ENCODE assay signal across 9 cellular contexts in the genomic region with DNA sequence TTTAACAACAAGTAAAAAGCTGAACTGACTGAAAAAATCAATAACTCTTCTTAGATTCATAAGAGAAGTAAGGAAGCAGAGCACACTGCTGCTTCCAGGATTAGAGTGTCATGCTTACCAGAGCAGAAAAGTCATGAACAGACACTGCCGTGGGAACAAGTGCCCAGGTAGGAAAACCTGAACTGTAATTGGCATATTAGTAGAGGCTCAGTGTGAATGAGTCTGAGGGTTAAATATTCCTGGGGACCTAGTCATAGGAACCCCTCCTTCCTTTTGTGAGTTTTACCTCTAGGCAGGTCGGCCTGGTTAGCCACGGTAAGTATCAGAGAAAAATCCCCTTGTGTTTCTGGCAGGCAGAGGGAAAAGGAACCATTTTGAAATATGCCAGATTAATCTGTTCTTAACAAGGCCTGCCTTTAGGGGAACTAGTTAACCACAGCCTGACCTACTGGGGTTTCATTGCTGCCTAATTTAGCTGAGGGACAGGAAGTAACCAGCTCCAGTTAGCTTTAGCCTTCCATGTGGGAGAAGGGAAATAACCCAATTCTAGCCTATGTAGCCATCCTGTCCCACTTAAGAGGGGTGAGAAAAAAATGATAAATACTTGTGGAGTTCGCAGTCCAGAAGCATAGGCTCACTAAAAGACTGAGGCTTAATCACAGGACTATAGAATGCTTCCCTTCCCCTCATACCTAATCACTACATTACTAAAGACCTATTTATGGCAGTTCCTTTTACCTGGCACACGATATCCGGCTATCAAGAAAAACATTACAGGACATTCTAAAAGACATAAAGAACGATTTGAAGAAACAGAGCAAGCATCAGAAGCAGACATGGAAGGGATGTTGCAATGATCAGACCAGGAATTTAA. TPM values are rescaled to one million over a fixed set of nuclear protein-coding genes. Genes with fewer than 3 reads are reported as not detected.
DNase-seq lines count a peak whose midpoint lies in the region; ATAC-seq and TF ChIP-seq lines count a peak whose summit lies in the region.
"Had no signal": no experiment of that assay in that cellular context is flagged by ENCODE, and none has a peak within 500 bp of the region (broad histone marks: within the 10 kb centered on the region; RNA-seq: fewer than 3 reads in every experiment).

No MANE protein-coding gene starts in this region.

- DNase-seq in epithelial cell of proximal tubule (ENCODE audit: low read depth) (peak; percentile 65), NCI-H2081 treated with DMSO at 0.1 percent for 48 hours (lab: John Stamatoyannopoulos, UW) (no peak), HFFc6 (no peak), nephron progenitor cell (no peak)
- DNase-seq in activated effector memory CD4-positive, alpha-beta T cell treated with anti-CD3 and anti-CD28 coated beads, Interleukin-2, amount 50 U/mL, for 16 hours = no peak
- DNase-seq: NCI-H446 had no signal

- H3K4me3 Mint-ChIP-seq in HFFc6 = no peak overlapping the region
- H3K4me3 Mint-ChIP-seq in nephron progenitor cell = no peak overlapping the region

- H3K27ac Mint-ChIP-seq in HFFc6 = no peak overlapping the region
- H3K27ac Mint-ChIP-seq in nephron progenitor cell = no peak overlapping the region

- H3K4me1 Mint-ChIP-seq in HFFc6 (ENCODE audit: low read depth) (no peaks in the 10 kb centered on the region), nephron progenitor cell (peaks cover 9% of the 10 kb centered on the region)

- H3K9me3 Mint-ChIP-seq in HFFc6 (no peaks in the 10 kb centered on the region; the same call in 1 of the 2 replicates), nephron progenitor cell (peaks cover 25% of the 10 kb centered on the region)

- H3K36me3 Mint-ChIP-seq in HFFc6 (ENCODE audit: low read depth) = no peaks in the 10 kb centered on the region
- peaks cover 8% of the 10 kb centered on the region for H3K36me3 Mint-ChIP-seq in nephron progenitor cell (ENCODE audit: low read depth)

- no peak overlapping the region for H3K4me3 ChIP-seq in epithelial cell of proximal tubule (ENCODE audit: low read depth, low read length)

- no peak for TF ChIP-seq CTCF in epithelial cell of proximal tubule (conservative IDR thresholded peaks at IDR 0.05; ENCODE audit: low read depth, low read length)
- no peak for TF ChIP-seq CTCF in HFFc6 (IDR thresholded peaks at IDR 0.05)
- TF ChIP-seq CTCF in nephron progenitor cell (IDR thresholded peaks at IDR 0.05) = no peak

- ATAC-seq in GM18502 (IDR thresholded peaks at IDR 0.05; ENCODE audit: poor library complexity, unreplicated experiment) (peak; percentile 89), GM21529 (IDR thresholded peaks at IDR 0.05; ENCODE audit: unreplicated experiment) (peak; percentile 93), HG03520 (IDR thresholded peaks at IDR 0.05; ENCODE audit: unreplicated experiment) (peak; percentile 85)

- H3K27me3 Mint-ChIP-seq in HFFc6 (ENCODE audit: insufficient read depth) (no peaks in the 10 kb centered on the region), nephron progenitor cell (ENCODE audit: low read depth, poor library complexity) (no peaks in the 10 kb centered on the region)

RNA-seq across cellular contexts. Expression of a gene that starts 22.6 kb away (rescaled TPM):
- not detected in 2 replicates for total RNA-seq in epithelial cell of proximal tubule
- not detected for total RNA-seq in HFFc6 (2021; fragmentation: NEBNext Ultra II Directional; extraction: Animal tissue kit (Norgen Biotek cat#: 25700))

RNA-seq across cellular contexts. Expression of a gene that starts 36.8 kb away (rescaled TPM):
- total RNA-seq in epithelial cell of proximal tubule = 18.4 and 22.2 TPM in 2 replicates
- 10 to 100 TPM; 36.8 to 45.6 (median 40.0) TPM for total RNA-seq in HFFc6 (2021; fragmentation: NEBNext Ultra II Directional; extraction: Animal tissue kit (Norgen Biotek cat#: 25700))
